In the genomic region with DNA sequence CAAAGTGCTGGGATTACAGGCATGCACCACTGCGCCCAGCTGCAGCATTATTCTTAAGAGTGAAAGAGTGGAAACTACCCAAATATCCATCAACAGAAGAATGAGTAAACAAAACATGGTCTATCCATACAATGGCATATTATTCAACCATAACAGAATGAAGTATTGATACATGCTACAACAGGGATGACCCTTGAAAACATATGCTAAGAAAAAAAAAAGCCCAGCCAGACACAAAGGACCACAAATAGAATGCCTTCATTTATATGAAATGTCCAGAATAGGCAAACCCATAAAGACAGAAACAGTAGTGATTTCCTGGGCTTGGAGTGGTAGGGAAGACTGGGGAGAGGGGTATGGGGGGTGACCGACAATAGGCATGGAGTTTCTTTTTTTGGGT, we compare ENCODE assay signal across 20 cellular contexts. TPM values are rescaled to one million over a fixed set of nuclear protein-coding genes. Genes with fewer than 3 reads are reported as not detected.
DNase-seq lines count a peak whose midpoint lies in the region; ATAC-seq and TF ChIP-seq lines count a peak whose summit lies in the region.
"Had no signal": no experiment of that assay in that cellular context is flagged by ENCODE, and none has a peak within 500 bp of the region (broad histone marks: within the 10 kb centered on the region; RNA-seq: fewer than 3 reads in every experiment).

No MANE protein-coding gene starts in this region.

- H3K4me1 ChIP-seq in right atrium auricular region (no peaks in the 10 kb centered on the region), right cardiac atrium (ENCODE audit: control insufficient read depth, insufficient read depth, low read length) (no peaks in the 10 kb centered on the region), spleen (no peaks in the 10 kb centered on the region), Caco-2 (no peaks in the 10 kb centered on the region)
- H3K4me1 ChIP-seq: A549, BLaER1 had no signal

- DNase-seq in right atrium auricular region (ENCODE audit: low spot score) (peak; percentile 9), right cardiac atrium (no peak), globus pallidus (ENCODE audit: low spot score) (peak; percentile 79), putamen (ENCODE audit: low spot score) (peak; percentile 45), HK-2 (ENCODE audit: unreplicated experiment) (no peak), spleen (no peak), Caco-2 (no peak)
- DNase-seq: AML-193; Calu3; CD4-positive, alpha-beta memory T cell; EL; HCEC 1CT; KBM-7 had no signal

- no peak overlapping the region for H3K4me3 ChIP-seq in right atrium auricular region
- H3K4me3 ChIP-seq in right cardiac atrium (ENCODE audit: low read length): no peak overlapping the region
- no peak overlapping the region for H3K4me3 ChIP-seq in spleen
- no peak overlapping the region for H3K4me3 ChIP-seq in Caco-2 (ENCODE audit: low read depth, low read length)
- H3K4me3 ChIP-seq: A549, BLaER1, GM23338 had no signal

- H3K9me3 Mint-ChIP-seq in Caco-2 (ENCODE audit: unreplicated experiment): peaks cover 9% of the 10 kb centered on the region

- no TSS peak for BruUV-seq in Caco-2 (replicated peaks; lab: Mats Ljungman, UMichigan)

- H3K36me3 Mint-ChIP-seq in Caco-2 (ENCODE audit: insufficient read depth, unreplicated experiment): peaks cover 15% of the 10 kb centered on the region
- H3K36me3 Mint-ChIP-seq: CD14-positive monocyte; CD4-positive, alpha-beta memory T cell had no signal

- TF ChIP-seq CTCF in right atrium auricular region (IDR thresholded peaks at IDR 0.05): no peak
- TF ChIP-seq CTCF in spleen (IDR thresholded peaks at IDR 0.05 in 8 of 11, conservative IDR thresholded peaks at IDR 0.05 in 3 of 11): no peak
- no peak for TF ChIP-seq CTCF in Caco-2 (IDR thresholded peaks at IDR 0.05; ENCODE audit: insufficient read depth in 1 of 2, low read depth in 1 of 2, low read length in 1 of 2, severe bottlenecking in 1 of 2, unreplicated experiment in 1 of 2)

- no peak overlapping the region for H3K27ac ChIP-seq in right atrium auricular region
- no peak overlapping the region for H3K27ac ChIP-seq in right cardiac atrium (ENCODE audit: low read length)
- H3K27ac ChIP-seq in spleen: no peak overlapping the region
- H3K27ac ChIP-seq: 22Rv1, A549, BLaER1 had no signal

- no peak overlapping the region for H3K4me3 Mint-ChIP-seq in Caco-2 (ENCODE audit: unreplicated experiment)
- H3K4me3 Mint-ChIP-seq: CD14-positive monocyte; CD4-positive, alpha-beta memory T cell; GM23338; IgD-negative memory B cell had no signal

- no peaks in the 10 kb centered on the region for H3K36me3 ChIP-seq in right atrium auricular region
- no peaks in the 10 kb centered on the region for H3K36me3 ChIP-seq in spleen
- no peaks in the 10 kb centered on the region for H3K36me3 ChIP-seq in Caco-2 (ENCODE audit: control insufficient read depth, insufficient read depth, low read length)
- H3K36me3 ChIP-seq: BLaER1 had no signal

- no peak overlapping the region for H3K27ac Mint-ChIP-seq in Caco-2 (ENCODE audit: unreplicated experiment)
- H3K27ac Mint-ChIP-seq: CD14-positive monocyte; CD4-positive, alpha-beta memory T cell; GM23338; IgD-negative memory B cell had no signal

- TF ChIP-seq POLR2A in spleen (IDR thresholded peaks at IDR 0.05): no peak

- H3K27me3 ChIP-seq in right atrium auricular region (no peaks in the 10 kb centered on the region), right cardiac atrium (ENCODE audit: control insufficient read depth, insufficient read depth) (no peaks in the 10 kb centered on the region), spleen (replicated peaks in 1 of 7) (peaks cover 0 to 57% (median 0%) of the 10 kb centered on the region in 7 donors), Caco-2 (replicated peaks; ENCODE audit: control insufficient read depth, insufficient read depth, low read length) (no peaks in the 10 kb centered on the region)

- intact Hi-C loops in right cardiac atrium (cut with DNase I) (no loop called here), spleen (cut with DNase I; ENCODE audit: low total_unique reads) (no loop called here), Caco-2 (cut with micrococcal nuclease; ENCODE audit: unreplicated experiment) (no loop called here)

- H3K27me3 Mint-ChIP-seq in Caco-2 (ENCODE audit: insufficient read depth, unreplicated experiment): peaks cover 11% of the 10 kb centered on the region

- 81% methylated on average over 2 of the region's 2 CpGs for WGBS in right cardiac atrium
- 84 to 96% (median 88%) methylated on average over 2 of the region's 2 CpGs for WGBS in spleen, 5 donors

- POLR2A ChIA-PET in Caco-2 (lab: Charles Lee): no interaction called here

- CTCF ChIA-PET in Caco-2 (lab: Charles Lee): no interaction called here

- no peaks in the 10 kb centered on the region for H3K9me3 ChIP-seq in right atrium auricular region
- H3K9me3 ChIP-seq in right cardiac atrium (ENCODE audit: control insufficient read depth, low read length): no peaks in the 10 kb centered on the region
- no peaks in the 10 kb centered on the region for H3K9me3 ChIP-seq in spleen
- H3K9me3 ChIP-seq in Caco-2: no peaks in the 10 kb centered on the region
- H3K9me3 ChIP-seq: A549, BLaER1 had no signal

- no peak for ATAC-seq in right cardiac atrium
- ATAC-seq: A549, GM23338, HepG2 had no signal

- H3K4me1 Mint-ChIP-seq in Caco-2 (ENCODE audit: low read depth, unreplicated experiment): peaks cover 6% of the 10 kb centered on the region
- H3K4me1 Mint-ChIP-seq: CD14-positive monocyte, IgD-negative memory B cell had no signal

RNA-seq across cellular contexts. Expression of gene TUBB2B, which starts 7.1 kb away (rescaled TPM):
- total RNA-seq in right atrium auricular region (1 to 10 TPM; 2.2 to 2.4 TPM), right cardiac atrium (1 to 10 TPM; 1.4 to 3.2 (median 1.8) TPM), spleen (1 to 10 TPM in 2 of 7 donors, under 1 TPM in 4, not detected in 1; 0.39 to 1.6 (median 0.82) TPM), Caco-2 (2022) (143 and 150 TPM in 2 replicates)
- polyA plus RNA-seq in right cardiac atrium (4.7 TPM), spleen (1 to 10 TPM; 1.0 to 2.2 (median 1.3) TPM)
- total RNA-seq: CD4-positive, alpha-beta memory T cell had no signal

RNA-seq across cellular contexts. Expression of gene PSMG4, which starts 38.4 kb away (rescaled TPM):
- 10 to 100 TPM in 1 of 2 donors, 1 to 10 TPM in 1; 4.4 to 10.4 TPM for total RNA-seq in right atrium auricular region
- 10 to 100 TPM in 2 of 4 donors, 1 to 10 TPM in 2; 7.9 to 10.7 (median 9.9) TPM for total RNA-seq in right cardiac atrium
- 16.7 TPM for polyA plus RNA-seq in right cardiac atrium
- 10 to 100 TPM; 12.1 to 21.0 (median 17.3) TPM for total RNA-seq in spleen
- polyA plus RNA-seq in spleen: 10 to 100 TPM; 39.0 to 41.6 (median 39.6) TPM
- 20.9 and 21.3 TPM in 2 replicates for total RNA-seq in Caco-2 (2022)

Comparison
In these comparisons a context has a peak if more than half of its experiments do, and no peak if none do; other contexts are left out.
1. DNase-seq: peak in right atrium auricular region (single experiment), globus pallidus (single experiment) and putamen (single experiment); none in right cardiac atrium (0 of 3), HK-2 (single experiment), spleen (single experiment) and Caco-2 (0 of 2).
2. RNA of gene TUBB2B, which starts 7.1 kb away (total RNA-seq): 143 to 150 TPM in Caco-2; 2.2 to 2.4 TPM in right atrium auricular region, 1.4 to 3.2 TPM in right cardiac atrium and 0.39 to 1.6 TPM in spleen; every median in the first group is over 10 times any median in the second.